In genomic region chr13:48579167-48579918, GRCh38 we compare ENCODE assay signal across 8 cellular contexts. TPM values are rescaled to one million over a fixed set of nuclear protein-coding genes. Genes with fewer than 3 reads are reported as not detected.
DNase-seq lines count a peak whose midpoint lies in the region; ATAC-seq and TF ChIP-seq lines count a peak whose summit lies in the region.

No MANE protein-coding gene starts in this region.

- DNase-seq in RPMI8226 (peak; percentile 90), memory B cell (ENCODE audit: low spot score in 2 of 2) (peak in 1 of 2 donors; percentile 42), NCI-H2029 (lab: John Stamatoyannopoulos, UW) (no peak), omental fat pad (ENCODE audit: low spot score) (no peak), SHP77 treated with DMSO at 0.1 percent for 48 hours (lab: John Stamatoyannopoulos, UW) (no peak)
- DNase-seq in central memory CD4-positive, alpha-beta T cell = no peak

- peaks cover 3% of the 10 kb centered on the region for H3K9me3 Mint-ChIP-seq in memory B cell

- peaks cover 33% of the 10 kb centered on the region for H3K27me3 Mint-ChIP-seq in memory B cell

- no peak overlapping the region for H3K27ac Mint-ChIP-seq in memory B cell

- H3K36me3 Mint-ChIP-seq in memory B cell = peaks cover 2% of the 10 kb centered on the region

- no peak overlapping the region for H3K4me3 Mint-ChIP-seq in memory B cell

- ATAC-seq in GM19043 (IDR thresholded peaks at IDR 0.05; ENCODE audit: low read depth, unreplicated experiment) = peak; percentile 72
- peak; percentile 66 for ATAC-seq in HG02973 (IDR thresholded peaks at IDR 0.05; ENCODE audit: unreplicated experiment)
- peak; percentile 98 for ATAC-seq in memory B cell (ENCODE audit: low read depth)
- ATAC-seq in omental fat pad (ENCODE audit: low FRiP score) = no peak

- H3K4me1 Mint-ChIP-seq in memory B cell = peaks cover 8% of the 10 kb centered on the region

- TF ChIP-seq CTCF in omental fat pad (IDR thresholded peaks at IDR 0.05) = no peak

RNA-seq across cellular contexts. Expression of gene RCBTB2, which starts 46.5 kb away (rescaled TPM):
- 10 to 100 TPM in 3 of 4 donors, 1 to 10 TPM in 1; 6.7 to 30.6 (median 13.0) TPM for total RNA-seq in omental fat pad
